Comparison of ENCODE assay signal across 8 cellular contexts in the genomic region with DNA sequence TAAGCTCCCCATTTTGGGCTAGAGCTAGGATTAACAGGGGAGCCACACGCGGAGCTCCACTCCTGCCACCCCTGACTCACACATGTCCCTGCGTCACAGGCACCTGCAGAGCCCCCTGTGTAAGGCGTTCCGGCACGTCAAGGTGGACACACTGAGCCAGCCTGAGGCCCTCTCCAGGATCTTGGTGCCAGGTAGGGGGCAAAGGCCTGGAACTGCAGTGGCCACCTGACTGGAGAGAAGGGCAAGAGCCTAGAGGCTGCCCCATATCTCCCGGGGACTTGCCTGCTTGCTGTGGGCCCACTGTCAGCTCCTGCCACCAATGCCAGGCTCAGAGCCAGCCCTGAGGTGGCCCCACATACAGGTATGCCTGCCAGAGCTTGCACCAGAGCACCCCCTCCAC. TPM values are rescaled to one million over a fixed set of nuclear protein-coding genes. Genes with fewer than 3 reads are reported as not detected.
"Had no signal": no experiment of that assay in that cellular context is flagged by ENCODE, and none has a peak within 500 bp of the region (broad histone marks: within the 10 kb centered on the region; RNA-seq: fewer than 3 reads in every experiment).

No MANE protein-coding gene starts in this region.

- H3K27ac ChIP-seq: GM23248, HL-60 had no signal

- H3K4me3 ChIP-seq: GM23248 had no signal

- DNase-seq: GM23248, GOT3, H9, HCEC 1CT, KBM-7 had no signal

RNA-seq across cellular contexts. Expression of a gene that starts 33.7 kb away (rescaled TPM):
- total RNA-seq: GM23248, HT1080 had no signal
- polyA plus RNA-seq: IgD-negative memory B cell had no signal

RNA-seq across cellular contexts. Expression of a gene that starts 40.9 kb away (rescaled TPM):
- total RNA-seq: GM23248, HT1080 had no signal
- polyA plus RNA-seq: GM23248, IgD-negative memory B cell had no signal
